ENCODE assay signal across 1 cellular context in the genomic region with DNA sequence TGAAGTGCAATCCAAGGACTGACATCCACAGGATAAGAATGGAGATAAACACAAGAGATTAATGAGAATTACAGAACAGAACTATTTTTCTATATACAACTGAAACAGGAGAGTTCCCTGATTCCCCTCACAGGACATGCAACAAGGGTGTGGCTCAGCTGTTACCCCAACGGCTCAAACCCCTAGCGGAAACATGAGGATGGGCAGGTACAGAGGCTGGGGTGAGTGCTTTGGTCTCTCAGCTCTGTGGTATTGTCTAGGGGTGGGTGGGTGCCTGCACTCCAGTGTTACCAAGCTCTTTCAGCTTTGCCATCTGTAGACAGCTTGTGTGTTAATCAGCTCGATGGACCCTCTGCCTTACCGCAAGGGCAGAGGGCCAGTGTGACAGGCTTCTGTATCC.
TF ChIP-seq lines count a peak whose summit lies in the region.

No MANE protein-coding gene starts in this region.

TF ChIP-seq in GM23338, 12 proteins besides CTCF, POLR2A, EP300 and RAD21 (continued from another document):
- TF ChIP-seq, protein P1, sequence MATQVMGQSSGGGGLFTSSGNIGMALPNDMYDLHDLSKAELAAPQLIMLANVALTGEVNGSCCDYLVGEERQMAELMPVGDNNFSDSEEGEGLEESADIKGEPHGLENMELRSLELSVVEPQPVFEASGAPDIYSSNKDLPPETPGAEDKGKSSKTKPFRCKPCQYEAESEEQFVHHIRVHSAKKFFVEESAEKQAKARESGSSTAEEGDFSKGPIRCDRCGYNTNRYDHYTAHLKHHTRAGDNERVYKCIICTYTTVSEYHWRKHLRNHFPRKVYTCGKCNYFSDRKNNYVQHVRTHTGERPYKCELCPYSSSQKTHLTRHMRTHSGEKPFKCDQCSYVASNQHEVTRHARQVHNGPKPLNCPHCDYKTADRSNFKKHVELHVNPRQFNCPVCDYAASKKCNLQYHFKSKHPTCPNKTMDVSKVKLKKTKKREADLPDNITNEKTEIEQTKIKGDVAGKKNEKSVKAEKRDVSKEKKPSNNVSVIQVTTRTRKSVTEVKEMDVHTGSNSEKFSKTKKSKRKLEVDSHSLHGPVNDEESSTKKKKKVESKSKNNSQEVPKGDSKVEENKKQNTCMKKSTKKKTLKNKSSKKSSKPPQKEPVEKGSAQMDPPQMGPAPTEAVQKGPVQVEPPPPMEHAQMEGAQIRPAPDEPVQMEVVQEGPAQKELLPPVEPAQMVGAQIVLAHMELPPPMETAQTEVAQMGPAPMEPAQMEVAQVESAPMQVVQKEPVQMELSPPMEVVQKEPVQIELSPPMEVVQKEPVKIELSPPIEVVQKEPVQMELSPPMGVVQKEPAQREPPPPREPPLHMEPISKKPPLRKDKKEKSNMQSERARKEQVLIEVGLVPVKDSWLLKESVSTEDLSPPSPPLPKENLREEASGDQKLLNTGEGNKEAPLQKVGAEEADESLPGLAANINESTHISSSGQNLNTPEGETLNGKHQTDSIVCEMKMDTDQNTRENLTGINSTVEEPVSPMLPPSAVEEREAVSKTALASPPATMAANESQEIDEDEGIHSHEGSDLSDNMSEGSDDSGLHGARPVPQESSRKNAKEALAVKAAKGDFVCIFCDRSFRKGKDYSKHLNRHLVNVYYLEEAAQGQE (IDR thresholded peaks at IDR 0.05; ENCODE audit: unreplicated experiment) = no peak
- TF ChIP-seq ZNF462 (CRISPR knock-in tag; IDR thresholded peaks at IDR 0.05) = no peak
- TF ChIP-seq STAT1 (IDR thresholded peaks at IDR 0.05; ENCODE audit: unreplicated experiment) = no peak
- no peak for TF ChIP-seq JUNB (IDR thresholded peaks at IDR 0.05; ENCODE audit: unreplicated experiment)
